17 cellular contexts compared by ENCODE assay signal in genomic region chr4:118727360-118727759, GRCh38. TPM values are rescaled to one million over a fixed set of nuclear protein-coding genes. Genes with fewer than 3 reads are reported as not detected.
DNase-seq lines count a peak whose midpoint lies in the region; ATAC-seq and TF ChIP-seq lines count a peak whose summit lies in the region.
"Had no signal": no experiment of that assay in that cellular context is flagged by ENCODE, and none has a peak within 500 bp of the region (broad histone marks: within the 10 kb centered on the region; RNA-seq: fewer than 3 reads in every experiment).

No MANE protein-coding gene starts in this region.

- no peak overlapping the region for H3K23ac ChIP-seq in IMR-90 (ENCODE audit: low read depth, low read length)

- no peak overlapping the region for H2BK20ac ChIP-seq in IMR-90 (ENCODE audit: low read depth, low read length)

- H2BK120ac ChIP-seq in IMR-90 (ENCODE audit: low read depth, low read length): no peak overlapping the region

- DNase-seq in EH (ENCODE audit: low read depth): peak; percentile 44
- DNase-seq in IMR-90: peak; percentile 59
- no peak for DNase-seq in endodermal cell
- DNase-seq in right atrium auricular region (ENCODE audit: low spot score): no peak
- DNase-seq: 8988T; AML-193; Caco-2; CD8-positive, alpha-beta memory T cell; DND-41; HCEC 1CT had no signal

- no peak overlapping the region for H3K56ac ChIP-seq in IMR-90 (ENCODE audit: extremely low read depth, insufficient read depth, low read length)

- H3K9me1 ChIP-seq in IMR-90 (ENCODE audit: insufficient read depth, low read length): peaks cover 5% of the 10 kb centered on the region; the same call in 1 of the 2 replicates

- dilution Hi-C loops in IMR-90 (cut with HindIII; ENCODE audit: low sequenced_read_pairs, unreplicated experiment): no loop called here

- peaks cover 24% of the 10 kb centered on the region for H3K36me3 Mint-ChIP-seq in endodermal cell (ENCODE audit: low read depth)

- H2AK5ac ChIP-seq in IMR-90 (ENCODE audit: low read depth, low read length): no peak overlapping the region

- POLR2A ChIA-PET in IMR-90 (lab: Charles Lee; ENCODE audit: unreplicated experiment): no interaction called here

- H3K9me3 Mint-ChIP-seq in endodermal cell: no peaks in the 10 kb centered on the region
- H3K9me3 Mint-ChIP-seq: CD8-positive, alpha-beta memory T cell had no signal

- intact Hi-C loops in IMR-90 (cut with micrococcal nuclease): no loop called here

- CTCF ChIA-PET in IMR-90 (lab: Yijun Ruan, JAX): no interaction called here

- peak overlapping the region; percentile 29; the same call in 1 of the 2 replicates for H3K18ac ChIP-seq in IMR-90 (ENCODE audit: low read depth, low read length)

- H3K14ac ChIP-seq in IMR-90 (replicated peaks; ENCODE audit: low read depth, low read length): no peak overlapping the region

- no peak overlapping the region for H4K8ac ChIP-seq in IMR-90 (ENCODE audit: low read depth in 2 of 2, low read length in 2 of 2)

- no peak overlapping the region for H3K4ac ChIP-seq in IMR-90 (ENCODE audit: low read depth, low read length)

- H3K9me3 ChIP-seq in IMR-90 (ENCODE audit: control insufficient read depth, insufficient read depth, low read length) (no peaks in the 10 kb centered on the region), endodermal cell (ENCODE audit: control insufficient read depth, low read length) (no peaks in the 10 kb centered on the region), right atrium auricular region (no peaks in the 10 kb centered on the region)
- H3K9me3 ChIP-seq: BLaER1, Caco-2 had no signal

- TF ChIP-seq CTCF in IMR-90 (conservative IDR thresholded peaks at IDR 0.05; ENCODE audit: low read depth, low read length) (no peak), endodermal cell (conservative IDR thresholded peaks at IDR 0.05) (no peak), right atrium auricular region (IDR thresholded peaks at IDR 0.05) (no peak)

- H3K4me3 Mint-ChIP-seq in endodermal cell: no peak overlapping the region
- H3K4me3 Mint-ChIP-seq: CD8-positive, alpha-beta memory T cell had no signal

- H2AK9ac ChIP-seq in IMR-90 (replicated peaks; ENCODE audit: low read depth, low read length, poor library complexity): no peak overlapping the region

- H3K9ac ChIP-seq in IMR-90 (ENCODE audit: low read depth, low read length) (no peak overlapping the region), endodermal cell (ENCODE audit: extremely low read depth, low read length, poor library complexity, severe bottlenecking) (no peak overlapping the region)
- H3K9ac ChIP-seq: BLaER1 had no signal

- H2BK15ac ChIP-seq in IMR-90 (ENCODE audit: low read depth, low read length): no peak overlapping the region

- no peak for TF ChIP-seq RAD21 in IMR-90 (IDR thresholded peaks at IDR 0.05; ENCODE audit: low read length)

- ATAC-seq in GM19324 (IDR thresholded peaks at IDR 0.05; ENCODE audit: low FRiP score, unreplicated experiment) (peak; percentile 38), IMR-90 (ENCODE audit: low read depth) (no peak; the same call in 1 of the 2 replicates), GM19463 (IDR thresholded peaks at IDR 0.05; ENCODE audit: unreplicated experiment) (no peak), GM19455 (IDR thresholded peaks at IDR 0.05; ENCODE audit: unreplicated experiment) (no peak), GM21825 (IDR thresholded peaks at IDR 0.05; ENCODE audit: unreplicated experiment) (no peak)
- ATAC-seq: GM12878, K562 had no signal

- peaks cover 28 to 56% of the 10 kb centered on the region in 2 experiments for H3K79me1 ChIP-seq in IMR-90 (ENCODE audit: low read depth in 1 of 2, low read length in 2 of 2)

- peak overlapping the region; percentile 40; the same call in 1 of the 2 replicates for H3K4me2 ChIP-seq in IMR-90 (ENCODE audit: low read depth, low read length)
- H3K4me2 ChIP-seq: BLaER1 had no signal

- no CpG with 5 or more reads among the region's 1 CpG for WGBS in IMR-90 (ENCODE audit: extremely low coverage in 2 of 2, insufficient read length in 1 of 2), 2 experiments
- 67 to 84% methylated on average over 1 of the region's 1 CpG for WGBS in endodermal cell (ENCODE audit: insufficient coverage in 1 of 2, insufficient read length in 1 of 2), 2 experiments

- H4K20me1 ChIP-seq in IMR-90 (ENCODE audit: insufficient read depth, low read length): peaks cover 12% of the 10 kb centered on the region; the same call in 1 of the 2 replicates
- H4K20me1 ChIP-seq: BLaER1 had no signal

- H3K4me1 ChIP-seq in IMR-90 (ENCODE audit: control insufficient read depth, insufficient read depth, low read length) (peaks cover 3% of the 10 kb centered on the region), endodermal cell (ENCODE audit: control insufficient read depth, insufficient read depth, low read length) (no peaks in the 10 kb centered on the region), right atrium auricular region (no peaks in the 10 kb centered on the region)
- H3K4me1 ChIP-seq: BLaER1, Caco-2 had no signal

- H3K27me3 Mint-ChIP-seq in endodermal cell (ENCODE audit: insufficient read depth): no peaks in the 10 kb centered on the region
- H3K27me3 Mint-ChIP-seq: CD8-positive, alpha-beta memory T cell had no signal

- H4K5ac ChIP-seq in IMR-90 (ENCODE audit: low read depth, low read length): no peak overlapping the region; the same call in 1 of the 2 replicates

- H3K27ac ChIP-seq in IMR-90 (ENCODE audit: insufficient read depth, low read length) (no peak overlapping the region), endodermal cell (ENCODE audit: low read depth, low read length) (no peak overlapping the region), right atrium auricular region (no peak overlapping the region)
- H3K27ac ChIP-seq: BLaER1 had no signal

- BruUV-seq in IMR-90 (replicated peaks; lab: Mats Ljungman, UMichigan): no TSS peak

- H2BK5ac ChIP-seq in IMR-90 (ENCODE audit: low read depth, low read length, poor library complexity, severe bottlenecking): peak overlapping the region; percentile 52

- H3K27me3 ChIP-seq in IMR-90 (ENCODE audit: control insufficient read depth, insufficient read depth, low read length): no peaks in the 10 kb centered on the region
- no peaks in the 10 kb centered on the region for H3K27me3 ChIP-seq in endodermal cell (ENCODE audit: control insufficient read depth, insufficient read depth, low read length, poor library complexity, severe bottlenecking)
- H3K27me3 ChIP-seq in right atrium auricular region: no peaks in the 10 kb centered on the region
- H3K27me3 ChIP-seq: BLaER1 had no signal

- no peak overlapping the region for H4K91ac ChIP-seq in IMR-90 (ENCODE audit: insufficient read depth, low read depth, low read length)

- no peak for TF ChIP-seq POLR2A in IMR-90 (IDR thresholded peaks at IDR 0.05; ENCODE audit: low read depth, low read length)

- no peak overlapping the region for H2AFZ ChIP-seq in IMR-90 (replicated peaks; ENCODE audit: low read length, poor library complexity)

- peak overlapping the region; percentile 45 for H3K27ac Mint-ChIP-seq in endodermal cell

- H3K36me3 ChIP-seq in IMR-90 (ENCODE audit: control insufficient read depth, insufficient read depth, low read length) (peaks cover 52% of the 10 kb centered on the region), endodermal cell (ENCODE audit: control insufficient read depth, insufficient read depth, low read length) (peaks cover 80% of the 10 kb centered on the region), right atrium auricular region (peaks cover 78% of the 10 kb centered on the region)

- no peaks in the 10 kb centered on the region for H3K4me1 Mint-ChIP-seq in endodermal cell

- no peak overlapping the region for H3K4me3 ChIP-seq in IMR-90 (ENCODE audit: insufficient read depth, low read depth, low read length)
- no peak overlapping the region for H3K4me3 ChIP-seq in endodermal cell (ENCODE audit: low read length)
- no peak overlapping the region for H3K4me3 ChIP-seq in right atrium auricular region
- H3K4me3 ChIP-seq: BLaER1, GM12878, K562 had no signal

- in situ Hi-C loops in IMR-90 (cut with MboI; ENCODE audit: low sequenced_read_pairs): no loop called here

TF ChIP-seq in IMR-90, 13 proteins besides CTCF, POLR2A, EP300 and RAD21:
- TF ChIP-seq FOS (IDR thresholded peaks at IDR 0.05; ENCODE audit: low read depth, low read length) (no peak), SMC3 (IDR thresholded peaks at IDR 0.05; ENCODE audit: low read depth, low read length) (no peak), MXI1 (IDR thresholded peaks at IDR 0.05; ENCODE audit: borderline replicate concordance, low read depth, low read length) (no peak)
TF ChIP-seq in IMR-90: peak in this region for 0.

RNA-seq across cellular contexts. Expression of gene METTL14, which starts 42.2 kb away (rescaled TPM):
- total RNA-seq in IMR-90 (2012; rRNA removed) (5.0 and 7.5 TPM in 2 replicates), endodermal cell (10 to 100 TPM; 54.1 to 59.3 TPM), right atrium auricular region (10 to 100 TPM; 20.3 to 21.7 TPM)
- 9.3 and 10.0 TPM in 2 replicates for polyA plus RNA-seq in IMR-90 (2012; rRNA removed)
- polyA plus RNA-seq in IMR-90 (2012; cell fraction: cytosol; rRNA removed): 0.39 and 0.42 TPM in 2 replicates
- polyA plus RNA-seq in IMR-90 (2012; cell fraction: nucleus; rRNA removed; ENCODE audit: low replicate concordance): 0.65 and 6.6 TPM in 2 replicates
- polyA plus RNA-seq in endodermal cell (2013, experiment 1 of 2): 38.5 TPM
- polyA plus RNA-seq in endodermal cell (2013, experiment 2 of 2): 37.3 TPM

Comparison
In these comparisons a context has a peak if more than half of its experiments do, and no peak if none do; other contexts are left out.
1. DNase-seq: peak in EH (single experiment) and IMR-90 (single experiment); none in endodermal cell (single experiment) and right atrium auricular region (single experiment).